Comparison of ENCODE assay signal across 8 cellular contexts in the genomic region with DNA sequence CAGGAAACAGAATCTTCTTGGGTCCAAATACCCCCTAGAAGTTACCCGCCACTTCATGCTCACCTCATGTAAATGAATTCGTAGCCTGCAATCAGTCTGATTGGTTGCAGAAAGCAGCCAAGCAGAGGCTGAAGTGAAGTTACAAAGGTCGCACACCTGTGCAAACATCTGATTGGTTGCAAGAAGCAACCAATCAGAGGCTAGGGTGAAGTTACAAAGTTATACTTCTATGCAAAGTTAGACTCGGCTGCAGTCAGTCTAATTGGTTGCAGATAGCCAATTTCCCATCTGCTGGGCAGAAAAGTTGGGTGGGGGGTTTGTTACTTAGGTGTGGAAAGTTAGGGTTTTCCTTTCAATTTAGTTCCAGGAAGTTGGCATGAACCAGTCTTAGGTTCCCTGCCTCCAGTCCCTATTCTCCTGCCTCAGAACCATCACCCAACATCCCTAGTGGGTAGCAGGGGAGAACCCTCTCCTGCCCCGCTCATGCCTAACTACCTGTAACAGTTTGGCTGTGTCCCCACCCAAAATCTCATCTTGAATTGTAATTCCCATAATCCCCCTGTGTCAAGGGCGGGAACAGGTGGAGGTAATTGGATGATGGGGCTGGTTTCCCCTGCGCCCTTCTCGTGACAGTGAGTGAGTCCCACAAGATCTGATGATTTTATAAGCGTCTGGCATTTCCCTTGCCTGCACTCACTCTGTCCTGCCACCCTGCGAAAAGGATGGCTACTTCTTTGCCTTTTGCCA. TPM values are rescaled to one million over a fixed set of nuclear protein-coding genes. Genes with fewer than 3 reads are reported as not detected.
DNase-seq lines count a peak whose midpoint lies in the region; ATAC-seq and TF ChIP-seq lines count a peak whose summit lies in the region.

No MANE protein-coding gene starts in this region.

- POLR2A ChIA-PET in MCF 10A (lab: Yijun Ruan, JAX), result interaction anchor here (0.7 to 2.1 kb wide), 15 partner anchors 10 to 409 kb away, joined by 3 to 17 read pairs (median 6); a partner anchor contains a TSS

- no peak overlapping the region for H3K4me3 ChIP-seq in lung
- H3K4me3 ChIP-seq in upper lobe of right lung, result peak overlapping the region; percentile 84

- H3K27me3 ChIP-seq in lung (ENCODE audit: control insufficient read depth, insufficient read depth), result no peaks in the 10 kb centered on the region
- H3K27me3 ChIP-seq in upper lobe of right lung, result no peaks in the 10 kb centered on the region

- peak overlapping the region; percentile 95 to 98 for H3K27ac ChIP-seq in lung (ENCODE audit: low read depth in 1 of 2, low read length in 1 of 2)
- peak overlapping the region; percentile 89 for H3K27ac ChIP-seq in upper lobe of right lung

- no peak for ATAC-seq in lung (ENCODE audit: insufficient read depth, low FRiP score)
- ATAC-seq in upper lobe of right lung, result no peak

- H3K36me3 ChIP-seq in lung (ENCODE audit: control insufficient read depth in 2 of 2, insufficient read depth in 2 of 2, low read length in 2 of 2) (no peaks in the 10 kb centered on the region), upper lobe of right lung (no peaks in the 10 kb centered on the region)

- peaks cover 27% of the 10 kb centered on the region for H3K4me1 Mint-ChIP-seq in activated naive CD4-positive, alpha-beta T cell treated with anti-CD3 and anti-CD28 coated beads, Interleukin-2, amount 50 U/mL, for 24 hours
- H3K4me1 Mint-ChIP-seq in MCF 10A (ENCODE audit: insufficient read depth, unreplicated experiment), result peaks cover 23% of the 10 kb centered on the region

- peaks cover 4 to 15% of the 10 kb centered on the region in 2 donors for H3K4me1 ChIP-seq in lung (ENCODE audit: control insufficient read depth in 2 of 2, insufficient read depth in 2 of 2, low read length in 2 of 2)
- peaks cover 12% of the 10 kb centered on the region for H3K4me1 ChIP-seq in upper lobe of right lung

- peak overlapping the region; percentile 57 for H3K4me3 Mint-ChIP-seq in activated naive CD4-positive, alpha-beta T cell treated with anti-CD3 and anti-CD28 coated beads, Interleukin-2, amount 50 U/mL, for 24 hours
- peak overlapping the region; percentile 93 for H3K4me3 Mint-ChIP-seq in MCF 10A (ENCODE audit: unreplicated experiment)

- CTCF ChIA-PET in MCF 10A (lab: Yijun Ruan, JAX), result interaction anchor here (1.0 to 2.1 kb wide), 6 partner anchors 12 to 65 kb away, joined by 3 to 20 read pairs (median 3); no protein-coding TSS in a partner anchor

- H3K27ac Mint-ChIP-seq in activated naive CD4-positive, alpha-beta T cell treated with anti-CD3 and anti-CD28 coated beads, Interleukin-2, amount 50 U/mL, for 24 hours, result no peak overlapping the region
- H3K27ac Mint-ChIP-seq in MCF 10A (ENCODE audit: low read depth, unreplicated experiment), result peak overlapping the region; percentile 97

- intact Hi-C loops in MCF 10A (cut with micrococcal nuclease) (loop anchor here (1.0 to 2.0 kb wide), 3 partner anchors 66 to 244 kb away; a partner anchor contains a TSS), upper lobe of right lung (cut with DNase I) (loop anchor here (5.0 kb wide), 1 partner anchor 64 kb away; no protein-coding TSS in a partner anchor)

- no TSS peak for BruUV-seq in MCF 10A (replicated peaks; lab: Mats Ljungman, UMichigan)

- H3K9me3 ChIP-seq in lung (ENCODE audit: control insufficient read depth in 2 of 2, insufficient read depth in 1 of 2, low read length in 1 of 2) (no peaks in the 10 kb centered on the region), upper lobe of right lung (no peaks in the 10 kb centered on the region)

- H3K9me3 Mint-ChIP-seq in activated naive CD4-positive, alpha-beta T cell treated with anti-CD3 and anti-CD28 coated beads, Interleukin-2, amount 50 U/mL, for 24 hours, result no peaks in the 10 kb centered on the region
- no peaks in the 10 kb centered on the region for H3K9me3 Mint-ChIP-seq in MCF 10A (ENCODE audit: unreplicated experiment)

- WGBS in lung, 2 donors, result 83 to 84% methylated on average over 10 of the region's 10 CpGs

- no peaks in the 10 kb centered on the region for H3K36me3 Mint-ChIP-seq in activated naive CD4-positive, alpha-beta T cell treated with anti-CD3 and anti-CD28 coated beads, Interleukin-2, amount 50 U/mL, for 24 hours
- H3K36me3 Mint-ChIP-seq in MCF 10A (ENCODE audit: insufficient read depth, unreplicated experiment), result peaks cover 5% of the 10 kb centered on the region

- no peak for TF ChIP-seq CTCF in MCF 10A (IDR thresholded peaks at IDR 0.05; ENCODE audit: unreplicated experiment)
- no peak for TF ChIP-seq CTCF in lung (IDR thresholded peaks at IDR 0.05; ENCODE audit: control extremely low read depth, extremely low read depth)
- no peak for TF ChIP-seq CTCF in upper lobe of right lung (IDR thresholded peaks at IDR 0.05)

- peaks cover 2% of the 10 kb centered on the region for H3K27me3 Mint-ChIP-seq in activated naive CD4-positive, alpha-beta T cell treated with anti-CD3 and anti-CD28 coated beads, Interleukin-2, amount 50 U/mL, for 24 hours
- no peaks in the 10 kb centered on the region for H3K27me3 Mint-ChIP-seq in MCF 10A (ENCODE audit: insufficient read depth, unreplicated experiment)

- no peak for DNase-seq in activated naive CD4-positive, alpha-beta T cell (lab: John Stamatoyannopoulos, UW)
- no peak for DNase-seq in MCF 10A (ENCODE audit: unreplicated experiment)
- no peak for DNase-seq in lung (ENCODE audit: low spot score)
- no peak for DNase-seq in upper lobe of right lung
- no peak for DNase-seq in NCI-H187 (lab: John Stamatoyannopoulos, UW)
- DNase-seq in activated effector memory CD4-positive, alpha-beta T cell treated with Interleukin-2 at 50 U/mL for 16 hours, result no peak
- DNase-seq in SIG-M5 treated with dmso at 0.1 percent for 504 hours (lab: John Stamatoyannopoulos, UW; ENCODE audit: unreplicated experiment), result no peak

RNA-seq across cellular contexts. Expression of a gene that starts 1.2 kb away (rescaled TPM):
- total RNA-seq in MCF 10A (2022), result 27.8 and 30.5 TPM in 2 replicates
- 10 to 100 TPM; 12.2 to 25.7 TPM for total RNA-seq in lung
- polyA plus RNA-seq in lung, result 10 to 100 TPM; 12.8 to 16.6 TPM
- 31.5 TPM for total RNA-seq in upper lobe of right lung
